ENCODE assay signal across 1 cellular context in the genomic region with DNA sequence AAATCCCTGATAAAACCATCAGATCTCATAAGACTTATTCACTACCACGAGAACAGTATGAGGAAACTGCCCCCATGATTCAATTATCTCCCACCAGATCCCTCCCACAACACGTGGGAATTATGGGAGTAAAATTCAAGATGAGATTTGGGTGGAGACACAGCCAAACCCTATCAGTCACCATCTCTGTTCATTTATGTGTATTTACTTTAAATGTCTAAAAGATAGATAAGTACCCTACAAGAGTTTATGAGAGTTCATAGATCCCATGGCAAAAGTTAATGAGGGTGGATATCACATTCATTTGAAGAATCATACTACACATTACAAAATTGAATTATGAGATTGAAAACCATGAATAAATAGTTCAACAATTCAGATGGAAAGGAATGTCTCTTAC.
DNase-seq lines count a peak whose midpoint lies in the region; TF ChIP-seq lines count a peak whose summit lies in the region.
"Not testable (repeated sequence)": the region's sequence is repeated elsewhere in the genome, so short reads cannot be mapped to it uniquely, and the experiment has no call there.

No MANE protein-coding gene starts in this region.

- TF ChIP-seq CTCF in neural crest cell (conservative IDR thresholded peaks at IDR 0.05) = not testable (repeated sequence)

- H3K4me3 Mint-ChIP-seq in neural crest cell = not testable (repeated sequence)

- DNase-seq in neural crest cell (ENCODE audit: low read depth, low spot score) = not testable (repeated sequence)

- H3K27me3 Mint-ChIP-seq in neural crest cell (ENCODE audit: low read depth) = not testable (repeated sequence)

- not testable (repeated sequence) for H3K4me1 Mint-ChIP-seq in neural crest cell

- H3K36me3 Mint-ChIP-seq in neural crest cell (ENCODE audit: low read depth) = not testable (repeated sequence)

- not testable (repeated sequence) for H3K9me3 Mint-ChIP-seq in neural crest cell

- H3K27ac Mint-ChIP-seq in neural crest cell (ENCODE audit: unreplicated experiment) = peak overlapping the region; percentile 63
